ENCODE assay signal across 12 cellular contexts in genomic region chr17:49022391-49022941, GRCh38. TPM values are rescaled to one million over a fixed set of nuclear protein-coding genes. Genes with fewer than 3 reads are reported as not detected.
A peak's percentile ranks its signal among the peaks of the same experiment; 100 is the strongest.
DNase-seq lines count a peak whose midpoint lies in the region; ATAC-seq, FAIRE-seq and TF ChIP-seq lines count a peak whose summit lies in the region.
"Had no signal": no experiment of that assay in that cellular context is flagged by ENCODE, and none has a peak within 500 bp of the region (broad histone marks: within the 10 kb centered on the region; RNA-seq: fewer than 3 reads in every experiment).

No MANE protein-coding gene starts in this region.

- in situ Hi-C loops in Panc1 (cut with HindIII; ENCODE audit: low pct_unique_long_range_greater_than_20kb, low sequenced_read_pairs), result no loop called here

- peak; percentile 42 for ATAC-seq in Panc1
- ATAC-seq in GM21723 (IDR thresholded peaks at IDR 0.05; ENCODE audit: unreplicated experiment), result no peak
- ATAC-seq in GM19395 (IDR thresholded peaks at IDR 0.05; ENCODE audit: unreplicated experiment), result no peak
- ATAC-seq: T-cell had no signal

- H3K27ac Mint-ChIP-seq in neural crest cell (ENCODE audit: unreplicated experiment), result peak overlapping the region; percentile 71
- H3K27ac Mint-ChIP-seq: T-cell had no signal

- H3K27ac ChIP-seq in Panc1 (ENCODE audit: low read length) (peak overlapping the region; percentile 37), endothelial cell of umbilical vein (ENCODE audit: insufficient read depth, low read depth, low read length) (peak overlapping the region; percentile 87)
- H3K27ac ChIP-seq: HL-60 had no signal

- H3K4me2 ChIP-seq in endothelial cell of umbilical vein (ENCODE audit: insufficient read depth, low read length), result peak overlapping the region; percentile 13

- POLR2A ChIA-PET in Panc1 (lab: Charles Lee) (no interaction called here), endothelial cell of umbilical vein (lab: Charles Lee) (no interaction called here)

- no peaks in the 10 kb centered on the region for H3K9me1 ChIP-seq in endothelial cell of umbilical vein (replicated peaks; ENCODE audit: control insufficient read depth, extremely low read depth, insufficient read depth, low read length)

- H3K79me2 ChIP-seq in endothelial cell of umbilical vein (ENCODE audit: control insufficient read depth, insufficient read depth, low read length), result peaks cover 82% of the 10 kb centered on the region

- H4K20me1 ChIP-seq in endothelial cell of umbilical vein (replicated peaks; ENCODE audit: control insufficient read depth, extremely low read depth, insufficient read depth, low read length), result no peaks in the 10 kb centered on the region

- FAIRE-seq in endothelial cell of umbilical vein (lab: Jason Lieb, UNC), result peak; percentile 86
- no peak for FAIRE-seq in GM12891 (lab: Jason Lieb, UNC)

- peaks cover 5% of the 10 kb centered on the region for H3K36me3 Mint-ChIP-seq in neural crest cell (ENCODE audit: low read depth)
- H3K36me3 Mint-ChIP-seq: T-cell had no signal

- H3K27me3 ChIP-seq in Panc1 (ENCODE audit: control insufficient read depth, insufficient read depth, low read length) (no peaks in the 10 kb centered on the region), endothelial cell of umbilical vein (ENCODE audit: control insufficient read depth in 2 of 2, insufficient read depth in 2 of 2, low read length in 2 of 2) (no peaks in the 10 kb centered on the region)

- TF ChIP-seq CTCF in Panc1 (IDR thresholded peaks at IDR 0.05), result no peak
- TF ChIP-seq CTCF in endothelial cell of umbilical vein (IDR thresholded peaks at IDR 0.05; ENCODE audit: extremely low read depth in 1 of 2, insufficient read depth in 1 of 2, low read depth in 1 of 2, low read length in 2 of 2), result no peak
- TF ChIP-seq CTCF in neural crest cell (conservative IDR thresholded peaks at IDR 0.05), result no peak

- H3K4me3 Mint-ChIP-seq in neural crest cell, result peak overlapping the region; percentile 39
- H3K4me3 Mint-ChIP-seq: central memory CD8-positive, alpha-beta T cell; T-cell had no signal

- CTCF ChIA-PET in Panc1 (lab: Charles Lee) (interaction anchor here (0.9 kb wide), 1 partner anchor 10 kb away, joined by 3 read pairs; no protein-coding TSS in a partner anchor), endothelial cell of umbilical vein (lab: Charles Lee) (interaction anchor here (0.6 to 1.2 kb wide), 2 partner anchors 10 to 67 kb away, joined by 3 to 5 read pairs; no protein-coding TSS in a partner anchor)

- H3K9me3 ChIP-seq in Panc1 (ENCODE audit: control insufficient read depth, insufficient read depth, low read depth, low read length), result no peaks in the 10 kb centered on the region
- no peaks in the 10 kb centered on the region for H3K9me3 ChIP-seq in endothelial cell of umbilical vein (replicated peaks; ENCODE audit: control insufficient read depth, insufficient read depth, low read length)

- dilution Hi-C loops in endothelial cell of umbilical vein (cut with MboI; ENCODE audit: extremely low pct_ligation_motif_present, low sequenced_read_pairs), result no loop called here

- TF ChIP-seq POLR2A in endothelial cell of umbilical vein (IDR thresholded peaks at IDR 0.05; ENCODE audit: low read depth, low read length) (no peak), GM12891 (IDR thresholded peaks at IDR 0.05; ENCODE audit: low read depth, low read length) (no peak)

- H3K36me3 ChIP-seq in Panc1 (ENCODE audit: control insufficient read depth, insufficient read depth, low read length) (no peaks in the 10 kb centered on the region), endothelial cell of umbilical vein (ENCODE audit: control insufficient read depth in 2 of 2, extremely low read depth in 1 of 2, insufficient read depth in 2 of 2, low read length in 2 of 2) (peaks cover 0 to 2% of the 10 kb centered on the region in 2 experiments)

- peaks cover 18% of the 10 kb centered on the region for H3K4me1 ChIP-seq in Panc1 (ENCODE audit: control insufficient read depth, insufficient read depth, low read length)
- peaks cover 36% of the 10 kb centered on the region for H3K4me1 ChIP-seq in endothelial cell of umbilical vein (ENCODE audit: control insufficient read depth, extremely low read depth, insufficient read depth, low read length)

- BruUV-seq in Panc1 (replicated peaks; lab: Mats Ljungman, UMichigan) (no TSS peak), endothelial cell of umbilical vein (replicated peaks; lab: Mats Ljungman, UMichigan) (no TSS peak)

- DNase-seq in Daoy (ENCODE audit: low read depth), result peak; percentile 48
- no peak for DNase-seq in Panc1 (ENCODE audit: low read depth, low spot score)
- DNase-seq in endothelial cell of umbilical vein (ENCODE audit: low read depth, low spot score), result peak; percentile 72
- DNase-seq in neural crest cell (ENCODE audit: low read depth, low spot score), result no peak
- no peak for DNase-seq in SIG-M5 (lab: John Stamatoyannopoulos, UW)
- DNase-seq in GM12891 (ENCODE audit: insufficient read length, low spot score), result no peak
- DNase-seq: activated CD8-positive, alpha-beta memory T cell treated with anti-CD3 and anti-CD28 coated beads for 24 hours; T-cell had no signal

- H3K27me3 Mint-ChIP-seq in neural crest cell (ENCODE audit: low read depth), result no peaks in the 10 kb centered on the region

- H3K4me1 Mint-ChIP-seq in neural crest cell, result peaks cover 47% of the 10 kb centered on the region
- H3K4me1 Mint-ChIP-seq: central memory CD8-positive, alpha-beta T cell; T-cell had no signal

- H3K9ac ChIP-seq in endothelial cell of umbilical vein (replicated peaks; ENCODE audit: extremely low read depth, insufficient read depth, low read length), result peak overlapping the region; percentile 54

- H3K9me3 Mint-ChIP-seq in neural crest cell, result no peaks in the 10 kb centered on the region
- H3K9me3 Mint-ChIP-seq: central memory CD8-positive, alpha-beta T cell; T-cell had no signal

- H3K4me3 ChIP-seq in Panc1 (ENCODE audit: low read depth in 2 of 2, low read length in 2 of 2) (no peak overlapping the region), endothelial cell of umbilical vein (replicated peaks in 1 of 3; ENCODE audit: insufficient read depth in 1 of 3, low read depth in 1 of 3, low read length in 3 of 3) (no peak overlapping the region)

- H2AFZ ChIP-seq in endothelial cell of umbilical vein (ENCODE audit: low read depth, low read length), result no peak overlapping the region

- intact Hi-C loops in Panc1 (cut with micrococcal nuclease; ENCODE audit: unreplicated experiment), result no loop called here
- intact Hi-C loops in endothelial cell of umbilical vein (cut with micrococcal nuclease), result loop anchor here (1.0 kb wide), 1 partner anchor 8 kb away; no protein-coding TSS in a partner anchor

TF ChIP-seq in endothelial cell of umbilical vein, 7 proteins besides CTCF, POLR2A, EP300 and RAD21:
- TF ChIP-seq POLR2AphosphoS5 (IDR thresholded peaks at IDR 0.05; ENCODE audit: insufficient read depth, low read depth, low read length) (peak; percentile 58), GATA2 (IDR thresholded peaks at IDR 0.05; ENCODE audit: insufficient read depth, insufficient read length, low read depth, low read length) (no peak), MAX (IDR thresholded peaks at IDR 0.05; ENCODE audit: insufficient read depth, insufficient read length) (no peak)

TF ChIP-seq in GM12891, 5 proteins besides CTCF, POLR2A, EP300 and RAD21:
- TF ChIP-seq TAF1 (IDR thresholded peaks at IDR 0.05; ENCODE audit: low read depth, low read length) (no peak), SPI1 (IDR thresholded peaks at IDR 0.05; ENCODE audit: low read depth, low read length) (no peak), POU2F2 (IDR thresholded peaks at IDR 0.05; ENCODE audit: low read depth, low read length) (no peak), POLR2AphosphoS5 (IDR thresholded peaks at IDR 0.05; ENCODE audit: low read depth, low read length) (no peak), PAX5 (IDR thresholded peaks at IDR 0.05; ENCODE audit: insufficient read depth, low read length, severe bottlenecking) (no peak)
TF ChIP-seq in GM12891: peak in this region for 0.

RNA-seq across cellular contexts. Expression of gene IGF2BP1, which starts 25.3 kb away (rescaled TPM):
- 15.2 and 16.7 TPM in 2 replicates for total RNA-seq in Daoy (2014; rRNA removed; shearing (Covaris generic))
- total RNA-seq in Panc1 (2021; ENCODE audit: unreplicated experiment) (109 TPM), endothelial cell of umbilical vein (91.7 and 99.5 TPM in 2 replicates), neural crest cell (536 and 543 TPM in 2 replicates)
- 33.0 TPM for polyA plus RNA-seq in Panc1 (2012; ENCODE audit: insufficient read length)
- polyA plus RNA-seq in endothelial cell of umbilical vein, result 8.6 and 9.5 TPM in 2 replicates
- 14.9 and 17.4 TPM in 2 replicates for polyA plus RNA-seq in endothelial cell of umbilical vein (2011; cell fraction: cytosol; rRNA removed)
- 44.6 and 46.9 TPM in 2 replicates for polyA plus RNA-seq in endothelial cell of umbilical vein (2011; cell fraction: nucleus; rRNA removed)
- polyA plus RNA-seq in endothelial cell of umbilical vein (2012), result 22.5 and 26.3 TPM in 2 replicates
- polyA minus RNA-seq in endothelial cell of umbilical vein, result 18.7 and 24.3 TPM in 2 replicates
- polyA minus RNA-seq in endothelial cell of umbilical vein (2011; cell fraction: cytosol; rRNA and poly(A)+ RNA removed), result 13.1 TPM
- 25.2 and 30.8 TPM in 2 replicates for polyA minus RNA-seq in endothelial cell of umbilical vein (2011; cell fraction: nucleus; rRNA and poly(A)+ RNA removed)
- 6.8 TPM for polyA plus RNA-seq in GM12891 (2012; ENCODE audit: low read depth, missing spikeins)

RNA-seq across cellular contexts. Expression of gene GIP, which starts 54.1 kb away (rescaled TPM):
- total RNA-seq in Daoy (2014; rRNA removed; shearing (Covaris generic)), result not detected in 2 replicates
- total RNA-seq in Panc1 (2021; ENCODE audit: unreplicated experiment) (0.77 TPM), endothelial cell of umbilical vein (not detected in 2 replicates), neural crest cell (not detected in 2 replicates)
- polyA plus RNA-seq in Panc1 (2012; ENCODE audit: insufficient read length), result 1.6 TPM
- polyA plus RNA-seq in endothelial cell of umbilical vein, result not detected in 2 replicates
- not detected in 2 replicates for polyA plus RNA-seq in endothelial cell of umbilical vein (2011; cell fraction: cytosol; rRNA removed)
- polyA plus RNA-seq in endothelial cell of umbilical vein (2011; cell fraction: nucleus; rRNA removed), result not detected in 2 replicates
- not detected in 2 replicates for polyA plus RNA-seq in endothelial cell of umbilical vein (2012)
- not detected in 2 replicates for polyA minus RNA-seq in endothelial cell of umbilical vein
- not detected for polyA minus RNA-seq in endothelial cell of umbilical vein (2011; cell fraction: cytosol; rRNA and poly(A)+ RNA removed)
- not detected in 2 replicates for polyA minus RNA-seq in endothelial cell of umbilical vein (2011; cell fraction: nucleus; rRNA and poly(A)+ RNA removed)
- polyA plus RNA-seq in GM12891 (2012; ENCODE audit: low read depth, missing spikeins), result not detected
- total RNA-seq: T-cell had no signal

Comparison
In these comparisons a context has a peak if more than half of its experiments do, and no peak if none do; other contexts are left out.
1. DNase-seq: peak in Daoy (single experiment) and endothelial cell of umbilical vein (single experiment); none in Panc1 (single experiment), neural crest cell (single experiment), SIG-M5 (single experiment) and GM12891 (single experiment).